Comparison of ENCODE assay signal across 8 cellular contexts in the genomic region with DNA sequence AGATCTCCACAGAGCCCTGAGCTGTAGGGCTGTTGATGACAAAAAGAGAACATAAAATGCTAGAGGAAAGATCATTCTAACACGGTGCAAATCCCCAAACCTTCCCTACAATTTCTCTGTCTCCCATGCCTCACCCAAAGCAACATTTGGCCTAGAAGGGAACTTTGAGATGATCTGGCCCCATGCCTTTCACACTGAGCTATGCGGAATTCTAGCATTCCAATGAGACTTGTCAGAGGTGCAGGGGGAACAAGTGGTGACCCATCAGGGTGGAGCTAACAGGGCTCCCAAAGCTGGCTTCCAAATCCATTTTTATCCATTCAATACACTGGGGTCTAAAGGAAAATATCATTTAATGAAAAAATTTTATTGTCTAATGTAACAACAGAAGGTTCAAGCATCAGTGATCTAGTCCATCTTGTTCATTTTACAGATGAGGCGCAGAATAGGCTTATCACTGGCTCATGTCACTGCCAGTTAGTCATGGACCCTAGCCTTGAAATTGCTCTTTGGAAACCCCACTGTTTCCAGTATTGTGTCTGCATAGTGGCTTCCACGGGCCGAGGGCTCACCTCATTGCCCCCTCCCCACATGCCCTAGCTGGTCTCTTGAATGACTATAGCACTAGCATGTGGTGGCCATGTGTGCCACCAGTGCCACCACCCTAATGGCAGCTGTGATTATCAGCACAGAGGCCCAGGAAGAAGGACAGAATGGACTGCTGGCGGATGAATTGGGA.
DNase-seq lines count a peak whose midpoint lies in the region; ATAC-seq and TF ChIP-seq lines count a peak whose summit lies in the region.

No MANE protein-coding gene starts in this region.

- peak overlapping the region; percentile 6 to 80 (median 56) for H3K27ac ChIP-seq in esophagus squamous epithelium

- no peak for ATAC-seq in HG02840 (IDR thresholded peaks at IDR 0.05; ENCODE audit: low FRiP score, unreplicated experiment)

- H3K9me3 ChIP-seq in esophagus squamous epithelium: no peaks in the 10 kb centered on the region

- H3K4me1 ChIP-seq in esophagus squamous epithelium: peaks cover 0 to 32% (median 17%) of the 10 kb centered on the region in 3 donors

- no peaks in the 10 kb centered on the region for H3K27me3 ChIP-seq in esophagus squamous epithelium

- no peak for TF ChIP-seq CTCF in esophagus squamous epithelium (IDR thresholded peaks at IDR 0.05)

- no peaks in the 10 kb centered on the region for H3K36me3 ChIP-seq in esophagus squamous epithelium

- 60 to 84% methylated on average over 5 of the region's 6 CpGs for WGBS in esophagus squamous epithelium, 2 donors

- no peak for TF ChIP-seq POLR2A in esophagus squamous epithelium (IDR thresholded peaks at IDR 0.05)

- DNase-seq in ACHN (peak; percentile 93), NCI-H226 (peak; percentile 85), esophagus squamous epithelium (lab: John Stamatoyannopoulos, UW) (no peak), myocyte (ENCODE audit: low read depth) (peak; percentile 88), cortex of kidney (lab: John Stamatoyannopoulos, UW) (no peak), CD1c-positive myeloid dendritic cell (ENCODE audit: extremely low spot score) (no peak), NCI-H1436 (lab: John Stamatoyannopoulos, UW) (no peak)

- in situ Hi-C loops in ACHN (cut with HindIII; ENCODE audit: low pct_ligation_motif_present, low pct_unique_long_range_greater_than_20kb, low sequenced_read_pairs): no loop called here

- intact Hi-C loops in esophagus squamous epithelium (cut with DNase I): no loop called here

- H3K4me3 ChIP-seq in esophagus squamous epithelium: no peak overlapping the region

Comparison
In these comparisons a context has a peak if more than half of its experiments do, and no peak if none do; other contexts are left out.
1. DNase-seq: peak in ACHN (single experiment), NCI-H226 (single experiment) and myocyte (single experiment); none in esophagus squamous epithelium (single experiment), cortex of kidney (single experiment), CD1c-positive myeloid dendritic cell (single experiment) and NCI-H1436 (single experiment).